In genomic region chr15:59326856-59327255, GRCh38 we compare ENCODE assay signal across 24 cellular contexts.
"Had no signal": no experiment of that assay in that cellular context is flagged by ENCODE, and none has a peak within 500 bp of the region (broad histone marks: within the 10 kb centered on the region; RNA-seq: fewer than 3 reads in every experiment).

No MANE protein-coding gene starts in this region.

- ATAC-seq: effector memory CD8-positive, alpha-beta T cell; naive thymus-derived CD8-positive, alpha-beta T cell; psoas muscle; right cardiac atrium; stimulated activated effector memory CD8-positive, alpha-beta T cell treated with anti-CD3 and anti-CD28 coated beads, Interleukin-12 subunit alpha, Interleukin-12 subunit beta, amount 100 ng/mL, for 72 hours; stimulated activated naive CD8-positive, alpha-beta T cell treated with anti-CD3 and anti-CD28 coated beads, Interleukin-15, Interleukin-2, amounts not matched to agents 100 U/mL and 50 U/mL, for 24 hours had no signal

- H3K9me3 ChIP-seq: ovary, psoas muscle, sigmoid colon, testis, vagina had no signal

- H3K4me1 ChIP-seq: psoas muscle had no signal

- H3K27me3 ChIP-seq: ovary, sigmoid colon, testis, vagina had no signal

- DNase-seq: cortex of kidney; effector memory CD8-positive, alpha-beta T cell; erythroblast; hypothalamus; naive thymus-derived CD8-positive, alpha-beta T cell; nephron progenitor cell; occipital lobe; ovary; posterior cingulate gyrus; psoas muscle; right cardiac atrium; sigmoid colon; stimulated activated CD4-positive, alpha-beta T cell treated with anti-CD3 and anti-CD28 coated beads, Interleukin-2, amount 100 ng/mL, for 24 hours; stimulated activated CD4-positive, alpha-beta T cell treated with anti-CD3 and anti-CD28 coated beads, Interleukin-4, amount 100 ng/mL, for 24 hours; stimulated activated naive CD8-positive, alpha-beta T cell treated with anti-CD3 and anti-CD28 coated beads, Interleukin-15, Interleukin-2, amounts not matched to agents 100 U/mL and 50 U/mL, for 24 hours; substantia nigra; testis; trophoblast cell had no signal

- H3K36me3 ChIP-seq: ovary, sigmoid colon, vagina had no signal

- H3K27ac ChIP-seq: ovary, psoas muscle, sigmoid colon, testis, vagina had no signal

- FAIRE-seq: endometrium, frontal cortex, keratinocyte had no signal

- H3K4me3 ChIP-seq: lung, ovary, psoas muscle, sigmoid colon, testis, vagina had no signal
